Comparison of ENCODE assay signal across 7 cellular contexts in genomic region chr6:132830236-132830799, GRCh38. TPM values are rescaled to one million over a fixed set of nuclear protein-coding genes. Genes with fewer than 3 reads are reported as not detected.
A peak's percentile ranks its signal among the peaks of the same experiment; 100 is the strongest.
DNase-seq lines count a peak whose midpoint lies in the region; ATAC-seq, FAIRE-seq and TF ChIP-seq lines count a peak whose summit lies in the region.

No MANE protein-coding gene starts in this region.

- H3K9me1 ChIP-seq in K562 (ENCODE audit: control insufficient read depth, insufficient read depth, low read length): no peaks in the 10 kb centered on the region

- no peak for TF ChIP-seq POLR2A in K562 (conservative IDR thresholded peaks at IDR 0.05)
- TF ChIP-seq POLR2A in upper lobe of left lung (IDR thresholded peaks at IDR 0.05): no peak

- H3K36me3 ChIP-seq in K562 (ENCODE audit: control insufficient read depth, insufficient read depth, low read length) (no peaks in the 10 kb centered on the region), upper lobe of left lung (no peaks in the 10 kb centered on the region)

- CTCF ChIA-PET in K562 (lab: Yijun Ruan, JAX; ENCODE audit: low intra/inter-chr PET ratio): interaction anchor here (0.6 to 2.2 kb wide), 4 partner anchors 12 to 723 kb away, joined by 3 to 11 read pairs (median 4); no protein-coding TSS in a partner anchor

- peak; percentile 80 to 81 for TF ChIP-seq RAD21 in K562 (CRISPR knock-in tag; conservative IDR thresholded peaks at IDR 0.05 in 1 of 2, IDR thresholded peaks at IDR 0.05 in 1 of 2)

- POLR2A ChIA-PET in K562 (lab: Yijun Ruan, JAX): interaction anchor here (0.9 to 1.3 kb wide), 3 partner anchors 10 to 16 kb away, joined by 3 read pairs; no protein-coding TSS in a partner anchor

- H3K4me2 ChIP-seq in K562 (ENCODE audit: insufficient read depth, low read length): no peak overlapping the region

- H3K27ac ChIP-seq in K562 (ENCODE audit: extremely low read depth, low read depth, low read length) (no peak overlapping the region), upper lobe of left lung (no peak overlapping the region)

- peak; percentile 80 for FAIRE-seq in K562 (lab: Jason Lieb, UNC)

- in situ Hi-C loops in GM13976 (cut with MboI; ENCODE audit: low sequenced_read_pairs, unreplicated experiment): loop anchor here (25.0 kb wide), 1 partner anchor 732 kb away; no protein-coding TSS in a partner anchor
- in situ Hi-C loops in K562 (cut with MboI): loop anchor here (25.0 kb wide), 1 partner anchor 1082 kb away; no protein-coding TSS in a partner anchor

- DNase-seq in GM13976 (ENCODE audit: low spot score) (no peak), NCI-H2081 (lab: John Stamatoyannopoulos, UW) (peak; percentile 66 to 72), K562 (ENCODE audit: extremely low read depth in 1 of 4, low spot score in 3 of 4) (peak in 1 of 4 experiments; percentile 35), myocyte (ENCODE audit: low read depth) (peak; percentile 63), upper lobe of left lung (no peak)
- no peak for DNase-seq in activated effector memory CD4-positive, alpha-beta T cell treated with Interleukin-2 at 50 U/mL for 16 hours

- no peak overlapping the region for H3K4me3 ChIP-seq in K562
- no peak overlapping the region for H3K4me3 ChIP-seq in upper lobe of left lung

- no peak overlapping the region for H2AFZ ChIP-seq in K562 (ENCODE audit: low read depth, low read length)

- H3K9me3 ChIP-seq in K562 (replicated peaks; ENCODE audit: control insufficient read depth, insufficient read depth, low read depth, low read length): no peaks in the 10 kb centered on the region
- no peaks in the 10 kb centered on the region for H3K9me3 ChIP-seq in upper lobe of left lung

- intact Hi-C loops in K562 (cut with micrococcal nuclease): loop anchor here (1.0 to 5.0 kb wide), 6 partner anchors 117 to 1086 kb away; no protein-coding TSS in a partner anchor

- no peaks in the 10 kb centered on the region for H4K20me1 ChIP-seq in K562 (replicated peaks; ENCODE audit: control insufficient read depth, insufficient read depth, low read length)

- H3K4me1 ChIP-seq in K562 (replicated peaks in 1 of 2; ENCODE audit: control insufficient read depth in 2 of 2, insufficient read depth in 2 of 2, low read length in 2 of 2) (no peaks in the 10 kb centered on the region; a peak in 1 of 5 replicates), upper lobe of left lung (no peaks in the 10 kb centered on the region)

- no TSS peak for BruUV-seq in K562 (replicated peaks; lab: Mats Ljungman, UMichigan)

- H3K27me3 ChIP-seq in K562 (ENCODE audit: control insufficient read depth in 2 of 2, insufficient read depth in 2 of 2, low read length in 2 of 2): no peaks in the 10 kb centered on the region
- H3K27me3 ChIP-seq in upper lobe of left lung: no peaks in the 10 kb centered on the region

- TF ChIP-seq EP300 in K562 (IDR thresholded peaks at IDR 0.05; ENCODE audit: low read length) (no peak), upper lobe of left lung (IDR thresholded peaks at IDR 0.05) (no peak)

- ATAC-seq in K562 (peak; percentile 73), HG02870 (IDR thresholded peaks at IDR 0.05; ENCODE audit: unreplicated experiment) (no peak), upper lobe of left lung (ENCODE audit: low FRiP score in 2 of 2) (no peak)

- H3K9ac ChIP-seq in K562 (ENCODE audit: insufficient read depth in 1 of 2, low read depth in 2 of 2, low read length in 2 of 2): no peak overlapping the region

- TF ChIP-seq CTCF in GM13976 (IDR thresholded peaks at IDR 0.05; ENCODE audit: borderline replicate concordance, control extremely low read depth, extremely low read depth, insufficient read depth, missing control alignments): peak; percentile 15
- TF ChIP-seq CTCF in K562 (IDR thresholded peaks at IDR 0.05 in 2 of 3, conservative IDR thresholded peaks at IDR 0.05 in 1 of 3; ENCODE audit: insufficient read depth in 2 of 3, low read depth in 1 of 3, low read length in 3 of 3): peak; percentile 32 to 68 (median 41); a peak in 3 of 6 replicates
- TF ChIP-seq CTCF in upper lobe of left lung (IDR thresholded peaks at IDR 0.05): peak in 3 of 6 experiments; percentile 28 to 48 (median 41)

- no peaks in the 10 kb centered on the region for H3K79me2 ChIP-seq in K562 (ENCODE audit: control insufficient read depth, insufficient read depth, low read length)

- WGBS in K562 (ENCODE audit: insufficient coverage, low coverage, missing lambda C conversion rate): 8% methylated on average over 3 of the region's 3 CpGs
- WGBS in upper lobe of left lung, 2 donors: 39 to 43% methylated on average over 3 of the region's 3 CpGs

TF ChIP-seq in K562, 482 proteins besides CTCF, POLR2A, EP300 and RAD21 (continues in another document):
- TF ChIP-seq SPI1 (IDR thresholded peaks at IDR 0.05; ENCODE audit: borderline replicate concordance, low read depth, low read length) (no peak), TEAD4 (IDR thresholded peaks at IDR 0.05; ENCODE audit: low read length) (no peak), TEAD4 (CRISPR knock-in tag; IDR thresholded peaks at IDR 0.05; ENCODE audit: borderline replicate concordance) (no peak), MXD1 (CRISPR knock-in tag; IDR thresholded peaks at IDR 0.05; ENCODE audit: borderline replicate concordance, poor library complexity, severe bottlenecking) (no peak), ARID3A (IDR thresholded peaks at IDR 0.05; ENCODE audit: borderline replicate concordance, low read depth, low read length) (0 out of 2 replicates have a peak, but pooled peaks have one; percentile 32), ZNF354B (CRISPR knock-in tag; IDR thresholded peaks at IDR 0.05) (no peak), NRF1 (conservative IDR thresholded peaks at IDR 0.05 in 1 of 2, IDR thresholded peaks at IDR 0.05 in 1 of 2) (no peak)

RNA-seq across cellular contexts. Expression of gene RPS12, which starts 15.9 kb away (rescaled TPM):
- total RNA-seq in K562 (2011; cell fraction: chromatin; rRNA removed; ENCODE audit: low replicate concordance): 363 and 458 TPM in 2 replicates
- total RNA-seq in K562 (2011; cell fraction: nucleolus; rRNA removed): 943 and 1,017 TPM in 2 replicates
- total RNA-seq in K562 (2011; cell fraction: nucleoplasm; rRNA removed): 1,246 and 2,729 TPM in 2 replicates
- total RNA-seq in K562 (2014; rRNA removed) (2,497 and 2,891 TPM in 2 replicates), K562 (2014; rRNA removed; fragmentation: Illumina TruSeq; extraction: Trizol) (3,394 and 3,487 TPM in 2 replicates), K562 (2015; rRNA removed; fragmentation: Illumina TruSeq; extraction: Trizol) (2,347 and 2,541 TPM in 2 replicates), K562 (2021) (1,973 and 2,048 TPM in 2 replicates), myocyte (998 and 1,026 TPM in 2 replicates), upper lobe of left lung (1,000 to 10,000 TPM in 2 of 6 donors, 100 to 1,000 TPM in 4; 352 to 1,509 (median 888) TPM)
- polyA plus RNA-seq in K562 (2011; rRNA removed) (5,249 and 6,224 TPM in 2 replicates), K562 (2014; fragmentation: Illumina TruSeq; extraction: Trizol) (1,443 and 1,772 TPM in 2 replicates), K562 (2014; fragmentation: Nextera tagmentation; extraction: Ambion mirVana) (1,000 to 10,000 TPM; 2,016 to 3,006 TPM), K562 (2014; rRNA removed) (2,945 and 3,407 TPM in 2 replicates)
- 7,336 and 9,426 TPM in 2 replicates for polyA plus RNA-seq in K562 (2011; cell fraction: cytosol; rRNA removed)
- polyA plus RNA-seq in K562 (2011; cell fraction: nucleus; rRNA removed): 1,942 and 2,998 TPM in 2 replicates
- polyA plus RNA-seq in K562 (2012): 4,153 and 5,760 TPM in 2 replicates
- 3,452 and 4,777 TPM in 2 replicates for polyA minus RNA-seq in K562 (2011; rRNA and poly(A)+ RNA removed)
- polyA minus RNA-seq in K562 (2011; cell fraction: cytosol; rRNA and poly(A)+ RNA removed): 1,188 and 1,495 TPM in 2 replicates
- polyA minus RNA-seq in K562 (2011; cell fraction: nucleus; rRNA and poly(A)+ RNA removed): 441 and 725 TPM in 2 replicates
- polyA plus RNA-seq in myocyte (2012): 1,834 TPM

RNA-seq across cellular contexts. Expression of gene SLC18B1, which starts 31.9 kb away (rescaled TPM):
- total RNA-seq in K562 (2011; cell fraction: chromatin; rRNA removed; ENCODE audit: low replicate concordance): 47.9 and 106 TPM in 2 replicates
- 38.9 and 46.3 TPM in 2 replicates for total RNA-seq in K562 (2011; cell fraction: nucleolus; rRNA removed)
- 71.7 and 73.2 TPM in 2 replicates for total RNA-seq in K562 (2011; cell fraction: nucleoplasm; rRNA removed)
- total RNA-seq in K562 (2014; rRNA removed): 26.4 and 28.2 TPM in 2 replicates
- 44.7 and 49.6 TPM in 2 replicates for total RNA-seq in K562 (2014; rRNA removed; fragmentation: Illumina TruSeq; extraction: Trizol)
- total RNA-seq in K562 (2015; rRNA removed; fragmentation: Illumina TruSeq; extraction: Trizol): 19.5 and 23.5 TPM in 2 replicates
- 33.2 and 37.5 TPM in 2 replicates for total RNA-seq in K562 (2021)
- polyA plus RNA-seq in K562 (2011; rRNA removed): 25.7 and 49.1 TPM in 2 replicates
- 11.0 and 21.9 TPM in 2 replicates for polyA plus RNA-seq in K562 (2011; cell fraction: cytosol; rRNA removed)
- 29.5 and 34.9 TPM in 2 replicates for polyA plus RNA-seq in K562 (2011; cell fraction: nucleus; rRNA removed)
- polyA plus RNA-seq in K562 (2012): 18.7 and 20.2 TPM in 2 replicates
- 35.6 and 41.5 TPM in 2 replicates for polyA plus RNA-seq in K562 (2014; fragmentation: Illumina TruSeq; extraction: Trizol)
- 10 to 100 TPM; 10.4 to 14.5 TPM for polyA plus RNA-seq in K562 (2014; fragmentation: Nextera tagmentation; extraction: Ambion mirVana)
- polyA plus RNA-seq in K562 (2014; rRNA removed): 32.0 and 39.9 TPM in 2 replicates
- polyA minus RNA-seq in K562 (2011; rRNA and poly(A)+ RNA removed): 27.6 and 41.0 TPM in 2 replicates
- polyA minus RNA-seq in K562 (2011; cell fraction: cytosol; rRNA and poly(A)+ RNA removed): 7.1 and 12.8 TPM in 2 replicates
- polyA minus RNA-seq in K562 (2011; cell fraction: nucleus; rRNA and poly(A)+ RNA removed): 11.2 and 11.9 TPM in 2 replicates
- total RNA-seq in myocyte: 3.0 and 3.4 TPM in 2 replicates
- polyA plus RNA-seq in myocyte (2012): 2.8 TPM
- 10 to 100 TPM in 1 of 6 donors, 1 to 10 TPM in 5; 3.6 to 12.0 (median 6.2) TPM for total RNA-seq in upper lobe of left lung

Comparison
In these comparisons a context has a peak if more than half of its experiments do, and no peak if none do; other contexts are left out.
1. DNase-seq: peak in NCI-H2081 (2 of 2) and myocyte (single experiment); none in GM13976 (single experiment), upper lobe of left lung (0 of 2) and activated effector memory CD4-positive, alpha-beta T cell treated with Interleukin-2 at 50 U/mL for 16 hours (single experiment).